In genomic region chr4:145881585-145881984, GRCh38 we compare ENCODE assay signal across 11 cellular contexts. TPM values are rescaled to one million over a fixed set of nuclear protein-coding genes. Genes with fewer than 3 reads are reported as not detected.
DNase-seq lines count a peak whose midpoint lies in the region; ATAC-seq and TF ChIP-seq lines count a peak whose summit lies in the region.
"Had no signal": no experiment of that assay in that cellular context is flagged by ENCODE, and none has a peak within 500 bp of the region (broad histone marks: within the 10 kb centered on the region; RNA-seq: fewer than 3 reads in every experiment).

No MANE protein-coding gene starts in this region.

- intact Hi-C loops in left ventricle myocardium inferior (cut with micrococcal nuclease) (no loop called here), heart left ventricle (cut with DNase I) (loop anchor here in 2 of 10 donors (5.0 to 10.0 kb wide), 2 partner anchors 53 to 56 kb away; partner anchors contain the start of gene ZNF827 (in 2 of the 2)), dorsolateral prefrontal cortex (cut with DNase I) (loop anchor here in 1 of 2 donors (5.0 to 10.0 kb wide), 3 partner anchors 39 to 267 kb away; partner anchors contain the start of genes MMAA and ZNF827)

- H3K27me3 ChIP-seq in left ventricle myocardium inferior (ENCODE audit: low read depth) (no peaks in the 10 kb centered on the region), heart left ventricle (no peaks in the 10 kb centered on the region), dorsolateral prefrontal cortex (no peaks in the 10 kb centered on the region)

- H3K4me3 ChIP-seq in left ventricle myocardium inferior (no peak overlapping the region), heart left ventricle (no peak overlapping the region), dorsolateral prefrontal cortex (no peak overlapping the region)

- no peak for TF ChIP-seq POLR2A in heart left ventricle (IDR thresholded peaks at IDR 0.05)

- H3K9me3 ChIP-seq in left ventricle myocardium inferior (replicated peaks) (no peaks in the 10 kb centered on the region), heart left ventricle (no peaks in the 10 kb centered on the region)

- DNase-seq in left ventricle myocardium inferior (no peak), heart left ventricle (no peak), dorsolateral prefrontal cortex (no peak), mesenteric fat pad (ENCODE audit: low spot score) (no peak), 8988T (no peak), RPMI8226 (no peak)
- no peak for DNase-seq in activated CD8-positive, alpha-beta memory T cell treated with anti-CD3 and anti-CD28 coated beads for 24 hours
- DNase-seq: activated naive CD4-positive, alpha-beta T cell; immature natural killer cell; MV-4-11 had no signal

- H3K27ac ChIP-seq in left ventricle myocardium inferior (replicated peaks) (peak overlapping the region; percentile 35), heart left ventricle (no peak overlapping the region), dorsolateral prefrontal cortex (peak overlapping the region; percentile 58 to 97 (median 91))

- 73 to 84% (median 77%) methylated on average over 4 of the region's 4 CpGs for WGBS in heart left ventricle, 4 donors

- H3K4me1 ChIP-seq in left ventricle myocardium inferior (peaks cover 76% of the 10 kb centered on the region), heart left ventricle (peaks cover 4 to 65% (median 27%) of the 10 kb centered on the region in 12 donors)

- H3K36me3 ChIP-seq in left ventricle myocardium inferior (no peaks in the 10 kb centered on the region), heart left ventricle (peaks cover 0 to 11% (median 0%) of the 10 kb centered on the region in 9 donors)

- TF ChIP-seq CTCF in left ventricle myocardium inferior (IDR thresholded peaks at IDR 0.05; ENCODE audit: borderline replicate concordance) (no peak), heart left ventricle (IDR thresholded peaks at IDR 0.05) (no peak), dorsolateral prefrontal cortex (IDR thresholded peaks at IDR 0.05 in 54 of 56, conservative IDR thresholded peaks at IDR 0.05 in 2 of 56; ENCODE audit: low read depth in 1 of 56, partially characterized antibody in 56 of 56) (no peak)

- ATAC-seq in heart left ventricle (no peak), HG03139 (IDR thresholded peaks at IDR 0.05; ENCODE audit: unreplicated experiment) (peak; percentile 50)

RNA-seq across cellular contexts. Expression of gene ZNF827, which starts 57.0 kb away (rescaled TPM):
- total RNA-seq in left ventricle myocardium inferior (19.0 TPM), heart left ventricle (10 to 100 TPM in 8 of 9 donors, 1 to 10 TPM in 1; 9.5 to 30.1 (median 18.6) TPM), dorsolateral prefrontal cortex (10 to 100 TPM; 29.6 to 73.7 (median 49.4) TPM), mesenteric fat pad (10.5 TPM)
- 1 to 10 TPM; 4.5 to 9.2 TPM for polyA plus RNA-seq in heart left ventricle

Comparison
In these comparisons a context has a peak if more than half of its experiments do, and no peak if none do; other contexts are left out.
1. H3K27ac ChIP-seq: peak in left ventricle myocardium inferior (single experiment) and dorsolateral prefrontal cortex (59 of 59); none in heart left ventricle (0 of 12).